Comparison of ENCODE assay signal across 20 cellular contexts in genomic region chr3:51242939-51243338, GRCh38.
DNase-seq lines count a peak whose midpoint lies in the region; ATAC-seq and TF ChIP-seq lines count a peak whose summit lies in the region.
"Had no signal": no experiment of that assay in that cellular context is flagged by ENCODE, and none has a peak within 500 bp of the region (broad histone marks: within the 10 kb centered on the region; RNA-seq: fewer than 3 reads in every experiment).

No MANE protein-coding gene starts in this region.

- H3K4me3 Mint-ChIP-seq in natural killer cell treated with Interleukin-12 subunit alpha and Interleukin-12 subunit beta and Interleukin-15 and Interleukin-18, amount 100 ng/mL, for 72 hours, result no peak overlapping the region
- H3K4me3 Mint-ChIP-seq in natural killer cell (no peak overlapping the region), mesothelial cell of epicardium (no peak overlapping the region)
- no peak overlapping the region for H3K4me3 Mint-ChIP-seq in stimulated activated memory B cell treated with anti-CD40 and anti-IgM and Interleukin-4, amounts not matched to agents 10 μg/mL and 1 μg/mL and 100 μg/mL, for 72 hours
- H3K4me3 Mint-ChIP-seq: B cell; CD4-positive, alpha-beta memory T cell; HFFc6 had no signal

- peaks cover 12% of the 10 kb centered on the region for H3K36me3 Mint-ChIP-seq in natural killer cell treated with Interleukin-12 subunit alpha and Interleukin-12 subunit beta and Interleukin-15 and Interleukin-18, amount 100 ng/mL, for 72 hours
- H3K36me3 Mint-ChIP-seq in natural killer cell, result no peaks in the 10 kb centered on the region
- no peaks in the 10 kb centered on the region for H3K36me3 Mint-ChIP-seq in stimulated activated memory B cell treated with anti-CD40 and anti-IgM and Interleukin-4, amounts not matched to agents 10 μg/mL and 1 μg/mL and 100 μg/mL, for 72 hours
- peaks cover 55% of the 10 kb centered on the region for H3K36me3 Mint-ChIP-seq in mesothelial cell of epicardium

- no peak for TF ChIP-seq CTCF in natural killer cell (IDR thresholded peaks at IDR 0.05)
- TF ChIP-seq CTCF in esophagus muscularis mucosa (IDR thresholded peaks at IDR 0.05), result no peak
- no peak for TF ChIP-seq CTCF in mesothelial cell of epicardium (IDR thresholded peaks at IDR 0.05; ENCODE audit: unreplicated experiment)

- H3K27me3 Mint-ChIP-seq in natural killer cell treated with Interleukin-12 subunit alpha and Interleukin-12 subunit beta and Interleukin-15 and Interleukin-18, amount 100 ng/mL, for 72 hours, result peaks cover 0 to 3% of the 10 kb centered on the region in 2 donors
- H3K27me3 Mint-ChIP-seq in natural killer cell (ENCODE audit: low read depth in 2 of 2) (peaks cover 2 to 12% of the 10 kb centered on the region in 2 donors), mesothelial cell of epicardium (ENCODE audit: low read depth) (no peaks in the 10 kb centered on the region)
- H3K27me3 Mint-ChIP-seq in stimulated activated memory B cell treated with anti-CD40 and anti-IgM and Interleukin-4, amounts not matched to agents 10 μg/mL and 1 μg/mL and 100 μg/mL, for 72 hours, result peaks cover 30% of the 10 kb centered on the region
- H3K27me3 Mint-ChIP-seq: CD4-positive, alpha-beta memory T cell had no signal

- no peak for TF ChIP-seq EP300 in esophagus muscularis mucosa (IDR thresholded peaks at IDR 0.05)

- no peaks in the 10 kb centered on the region for H3K27me3 ChIP-seq in esophagus muscularis mucosa
- H3K27me3 ChIP-seq: BLaER1 had no signal

- peaks cover 0 to 3% (median 0%) of the 10 kb centered on the region in 4 donors for H3K9me3 ChIP-seq in esophagus muscularis mucosa
- H3K9me3 ChIP-seq: HAP-1 had no signal

- ATAC-seq in natural killer cell treated with Interleukin-12 subunit alpha and Interleukin-12 subunit beta and Interleukin-15 and Interleukin-18, amount 100 ng/mL, for 72 hours, result peak; percentile 36 to 43
- ATAC-seq in natural killer cell, result no peak
- ATAC-seq in stimulated activated memory B cell treated with anti-CD40 and anti-IgM and Interleukin-4, amounts not matched to agents 10 μg/mL and 1 μg/mL and 100 μg/mL, for 72 hours, result peak; percentile 31
- no peak for ATAC-seq in left colon
- no peak for ATAC-seq in GM21360 (IDR thresholded peaks at IDR 0.05; ENCODE audit: unreplicated experiment)

- intact Hi-C loops in natural killer cell (cut with micrococcal nuclease) (no loop called here), esophagus muscularis mucosa (cut with DNase I) (no loop called here), left colon (cut with DNase I, micrococcal nuclease) (no loop called here)

- H3K4me1 ChIP-seq in esophagus muscularis mucosa, result no peaks in the 10 kb centered on the region
- H3K4me1 ChIP-seq: BLaER1, HAP-1 had no signal

- no peak overlapping the region for H3K4me3 ChIP-seq in esophagus muscularis mucosa
- H3K4me3 ChIP-seq: BLaER1, HAP-1 had no signal

- H3K9me3 Mint-ChIP-seq in natural killer cell treated with Interleukin-12 subunit alpha and Interleukin-12 subunit beta and Interleukin-15 and Interleukin-18, amount 100 ng/mL, for 72 hours, result peaks cover 2% of the 10 kb centered on the region
- H3K9me3 Mint-ChIP-seq in natural killer cell, result no peaks in the 10 kb centered on the region
- peaks cover 3% of the 10 kb centered on the region for H3K9me3 Mint-ChIP-seq in stimulated activated memory B cell treated with anti-CD40 and anti-IgM and Interleukin-4, amounts not matched to agents 10 μg/mL and 1 μg/mL and 100 μg/mL, for 72 hours
- H3K9me3 Mint-ChIP-seq in mesothelial cell of epicardium, result peaks cover 44% of the 10 kb centered on the region

- peaks cover 0 to 7% (median 2%) of the 10 kb centered on the region in 4 donors for H3K36me3 ChIP-seq in esophagus muscularis mucosa
- H3K36me3 ChIP-seq: BLaER1, HAP-1 had no signal

- no peak for TF ChIP-seq POLR2A in esophagus muscularis mucosa (IDR thresholded peaks at IDR 0.05; ENCODE audit: low read depth)

- WGBS in esophagus muscularis mucosa, result 100% methylated on average over 1 of the region's 3 CpGs

- no peak for DNase-seq in natural killer cell treated with Interleukin-12 subunit alpha and Interleukin-12 subunit beta and Interleukin-15 and Interleukin-18, amount 100 ng/mL, for 72 hours (ENCODE audit: low spot score)
- DNase-seq in natural killer cell, result no peak
- DNase-seq in esophagus muscularis mucosa (ENCODE audit: extremely low spot score), result peak; percentile 80
- no peak for DNase-seq in OCI-M2 (lab: John Stamatoyannopoulos, UW; ENCODE audit: unreplicated experiment)
- no peak for DNase-seq in left colon
- no peak for DNase-seq in mesothelial cell of epicardium (ENCODE audit: low spot score in 2 of 2, unreplicated experiment in 2 of 2)
- DNase-seq: Calu3; CD4-positive, alpha-beta memory T cell; COR-L47; DMS53; DMS79 treated with DMSO at 0.1 percent for 48 hours; GF-D8; GOT3; HFFc6 had no signal

- H3K27ac Mint-ChIP-seq in natural killer cell treated with Interleukin-12 subunit alpha and Interleukin-12 subunit beta and Interleukin-15 and Interleukin-18, amount 100 ng/mL, for 72 hours, result no peak overlapping the region
- H3K27ac Mint-ChIP-seq in natural killer cell (no peak overlapping the region), mesothelial cell of epicardium (no peak overlapping the region)
- H3K27ac Mint-ChIP-seq in stimulated activated memory B cell treated with anti-CD40 and anti-IgM and Interleukin-4, amounts not matched to agents 10 μg/mL and 1 μg/mL and 100 μg/mL, for 72 hours, result no peak overlapping the region
- H3K27ac Mint-ChIP-seq: B cell; CD4-positive, alpha-beta memory T cell; HFFc6 had no signal

- no peaks in the 10 kb centered on the region for H3K4me1 Mint-ChIP-seq in natural killer cell treated with Interleukin-12 subunit alpha and Interleukin-12 subunit beta and Interleukin-15 and Interleukin-18, amount 100 ng/mL, for 72 hours (ENCODE audit: low read depth in 2 of 2)
- H3K4me1 Mint-ChIP-seq in natural killer cell, result no peaks in the 10 kb centered on the region
- H3K4me1 Mint-ChIP-seq in stimulated activated memory B cell treated with anti-CD40 and anti-IgM and Interleukin-4, amounts not matched to agents 10 μg/mL and 1 μg/mL and 100 μg/mL, for 72 hours, result peaks cover 4% of the 10 kb centered on the region
- H3K4me1 Mint-ChIP-seq in mesothelial cell of epicardium, result no peaks in the 10 kb centered on the region
- H3K4me1 Mint-ChIP-seq: B cell had no signal

- no peak overlapping the region for H3K27ac ChIP-seq in esophagus muscularis mucosa (replicated peaks in 1 of 4)
- H3K27ac ChIP-seq: 22Rv1, BLaER1 had no signal

Comparison
In these comparisons a context has a peak if more than half of its experiments do, and no peak if none do; other contexts are left out.
1. ATAC-seq: peak in natural killer cell treated with Interleukin-12 subunit alpha and Interleukin-12 subunit beta and Interleukin-15 and Interleukin-18, amount 100 ng/mL, for 72 hours (2 of 2) and stimulated activated memory B cell treated with anti-CD40 and anti-IgM and Interleukin-4, amounts not matched to agents 10 μg/mL and 1 μg/mL and 100 μg/mL, for 72 hours (single experiment); none in natural killer cell (0 of 3), left colon (single experiment) and GM21360 (single experiment).